In the genomic region with DNA sequence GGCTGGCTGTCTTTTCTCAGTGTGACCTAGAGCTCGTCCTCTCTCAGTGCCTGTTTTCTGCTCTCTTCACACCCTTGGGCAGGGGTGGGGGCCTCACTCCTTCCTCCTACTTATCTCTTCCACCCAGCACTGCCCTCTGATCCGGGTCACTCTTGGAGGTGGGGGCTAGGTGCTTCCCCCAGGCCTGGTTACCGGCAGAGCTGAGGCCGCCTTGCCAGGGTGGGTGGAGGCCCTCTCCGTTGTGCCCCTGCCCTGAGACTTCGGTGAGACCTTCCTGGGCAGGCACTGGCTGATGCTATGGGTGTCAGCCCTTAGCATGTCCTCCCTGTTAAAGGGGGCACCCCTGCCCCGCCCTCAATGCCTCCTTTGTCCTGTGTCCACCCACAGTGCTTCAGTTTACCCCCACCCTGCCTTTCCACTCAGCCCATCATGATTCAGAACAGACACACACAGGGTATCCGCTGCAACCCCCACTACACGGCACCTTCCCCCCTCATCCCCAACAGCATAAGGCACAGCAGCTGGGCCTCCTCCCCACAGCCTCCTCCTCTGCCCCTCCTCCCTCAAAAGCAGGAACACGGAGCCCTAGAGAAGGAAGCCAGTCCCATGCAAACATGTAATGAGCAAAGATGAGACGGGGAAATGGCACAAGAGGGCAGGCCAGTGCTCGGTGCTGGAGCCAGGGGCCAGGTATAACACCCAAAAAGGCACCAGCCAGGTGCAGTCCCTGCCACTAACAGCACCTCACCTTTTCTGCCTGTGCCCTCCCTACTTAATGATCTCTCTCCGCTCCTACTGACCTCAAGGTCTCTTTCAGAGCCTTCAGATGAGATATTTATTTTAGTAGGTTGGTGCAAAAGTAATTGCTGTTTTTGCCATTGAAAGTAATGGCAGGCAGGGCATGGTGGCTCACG, we compare ENCODE assay signal across 1 cellular context.
TF ChIP-seq lines count a peak whose summit lies in the region.

No MANE protein-coding gene starts in this region.

TF ChIP-seq in K562, 482 proteins besides CTCF, POLR2A, EP300 and RAD21 (continued from another document and continues in another):
- TF ChIP-seq PATZ1 (CRISPR knock-in tag; IDR thresholded peaks at IDR 0.05; ENCODE audit: borderline replicate concordance) (no peak), PHF8 (IDR thresholded peaks at IDR 0.05; ENCODE audit: borderline replicate concordance, low read length) (peak; percentile 43; the same call in 1 of the 2 replicates), PTRF (tag; IDR thresholded peaks at IDR 0.05) (no peak), CTCFL (IDR thresholded peaks at IDR 0.05; ENCODE audit: borderline replicate concordance, insufficient read depth, low read depth, low read length, poor library complexity, severe bottlenecking) (no peak), POLR2B (IDR thresholded peaks at IDR 0.05; ENCODE audit: low read depth, partially characterized antibody) (no peak), ETS1 (conservative IDR thresholded peaks at IDR 0.05; ENCODE audit: control insufficient read depth, low read depth, low read length) (no peak), LCOR (CRISPR knock-in tag; IDR thresholded peaks at IDR 0.05) (no peak), THRA (IDR thresholded peaks at IDR 0.05) (no peak), ZNF23 (CRISPR knock-in tag; IDR thresholded peaks at IDR 0.05) (no peak), ATF3 (IDR thresholded peaks at IDR 0.05) (no peak; the same call in 1 of the 2 replicates), ATF3 (CRISPR knock-in tag; conservative IDR thresholded peaks at IDR 0.05) (no peak), CBX5 (IDR thresholded peaks at IDR 0.05; ENCODE audit: borderline replicate concordance, low read depth) (0 out of 2 replicates have a peak, but pooled peaks have one; percentile 34), ATF7 (IDR thresholded peaks at IDR 0.05) (peak; percentile 42), PHTF2 (CRISPR knock-in tag; IDR thresholded peaks at IDR 0.05) (no peak), NFE2L1 (tag; IDR thresholded peaks at IDR 0.05; ENCODE audit: borderline replicate concordance, low read depth) (no peak), SREBF1 (IDR thresholded peaks at IDR 0.05; ENCODE audit: borderline replicate concordance, low read depth, low read length) (no peak), ZNF212 (CRISPR knock-in tag; IDR thresholded peaks at IDR 0.05) (no peak), HDAC2 (IDR thresholded peaks at IDR 0.05) (peak; percentile 22), COPS2 (conservative IDR thresholded peaks at IDR 0.05) (no peak)
- TF ChIP-seq, protein P1, sequence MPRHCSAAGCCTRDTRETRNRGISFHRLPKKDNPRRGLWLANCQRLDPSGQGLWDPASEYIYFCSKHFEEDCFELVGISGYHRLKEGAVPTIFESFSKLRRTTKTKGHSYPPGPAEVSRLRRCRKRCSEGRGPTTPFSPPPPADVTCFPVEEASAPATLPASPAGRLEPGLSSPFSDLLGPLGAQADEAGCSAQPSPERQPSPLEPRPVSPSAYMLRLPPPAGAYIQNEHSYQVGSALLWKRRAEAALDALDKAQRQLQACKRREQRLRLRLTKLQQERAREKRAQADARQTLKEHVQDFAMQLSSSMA (CRISPR knock-in tag; IDR thresholded peaks at IDR 0.05), result 0 out of 2 replicates have a peak, but pooled peaks have one; percentile 36
- TF ChIP-seq, protein P2, sequence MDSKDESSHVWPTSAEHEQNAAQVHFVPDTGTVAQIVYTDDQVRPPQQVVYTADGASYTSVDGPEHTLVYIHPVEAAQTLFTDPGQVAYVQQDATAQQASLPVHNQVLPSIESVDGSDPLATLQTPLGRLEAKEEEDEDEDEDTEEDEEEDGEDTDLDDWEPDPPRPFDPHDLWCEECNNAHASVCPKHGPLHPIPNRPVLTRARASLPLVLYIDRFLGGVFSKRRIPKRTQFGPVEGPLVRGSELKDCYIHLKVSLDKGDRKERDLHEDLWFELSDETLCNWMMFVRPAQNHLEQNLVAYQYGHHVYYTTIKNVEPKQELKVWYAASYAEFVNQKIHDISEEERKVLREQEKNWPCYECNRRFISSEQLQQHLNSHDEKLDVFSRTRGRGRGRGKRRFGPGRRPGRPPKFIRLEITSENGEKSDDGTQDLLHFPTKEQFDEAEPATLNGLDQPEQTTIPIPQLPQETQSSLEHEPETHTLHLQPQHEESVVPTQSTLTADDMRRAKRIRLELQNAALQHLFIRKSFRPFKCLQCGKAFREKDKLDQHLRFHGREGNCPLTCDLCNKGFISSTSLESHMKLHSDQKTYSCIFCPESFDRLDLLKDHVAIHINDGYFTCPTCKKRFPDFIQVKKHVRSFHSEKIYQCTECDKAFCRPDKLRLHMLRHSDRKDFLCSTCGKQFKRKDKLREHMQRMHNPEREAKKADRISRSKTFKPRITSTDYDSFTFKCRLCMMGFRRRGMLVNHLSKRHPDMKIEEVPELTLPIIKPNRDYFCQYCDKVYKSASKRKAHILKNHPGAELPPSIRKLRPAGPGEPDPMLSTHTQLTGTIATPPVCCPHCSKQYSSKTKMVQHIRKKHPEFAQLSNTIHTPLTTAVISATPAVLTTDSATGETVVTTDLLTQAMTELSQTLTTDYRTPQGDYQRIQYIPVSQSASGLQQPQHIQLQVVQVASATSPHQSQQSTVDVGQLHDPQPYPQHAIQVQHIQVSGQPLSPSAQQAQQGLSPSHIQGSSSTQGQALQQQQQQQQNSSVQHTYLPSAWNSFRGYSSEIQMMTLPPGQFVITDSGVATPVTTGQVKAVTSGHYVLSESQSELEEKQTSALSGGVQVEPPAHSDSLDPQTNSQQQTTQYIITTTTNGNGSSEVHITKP (IDR thresholded peaks at IDR 0.05; ENCODE audit: partially characterized antibody), result peak; percentile 81
- TF ChIP-seq, protein P3, sequence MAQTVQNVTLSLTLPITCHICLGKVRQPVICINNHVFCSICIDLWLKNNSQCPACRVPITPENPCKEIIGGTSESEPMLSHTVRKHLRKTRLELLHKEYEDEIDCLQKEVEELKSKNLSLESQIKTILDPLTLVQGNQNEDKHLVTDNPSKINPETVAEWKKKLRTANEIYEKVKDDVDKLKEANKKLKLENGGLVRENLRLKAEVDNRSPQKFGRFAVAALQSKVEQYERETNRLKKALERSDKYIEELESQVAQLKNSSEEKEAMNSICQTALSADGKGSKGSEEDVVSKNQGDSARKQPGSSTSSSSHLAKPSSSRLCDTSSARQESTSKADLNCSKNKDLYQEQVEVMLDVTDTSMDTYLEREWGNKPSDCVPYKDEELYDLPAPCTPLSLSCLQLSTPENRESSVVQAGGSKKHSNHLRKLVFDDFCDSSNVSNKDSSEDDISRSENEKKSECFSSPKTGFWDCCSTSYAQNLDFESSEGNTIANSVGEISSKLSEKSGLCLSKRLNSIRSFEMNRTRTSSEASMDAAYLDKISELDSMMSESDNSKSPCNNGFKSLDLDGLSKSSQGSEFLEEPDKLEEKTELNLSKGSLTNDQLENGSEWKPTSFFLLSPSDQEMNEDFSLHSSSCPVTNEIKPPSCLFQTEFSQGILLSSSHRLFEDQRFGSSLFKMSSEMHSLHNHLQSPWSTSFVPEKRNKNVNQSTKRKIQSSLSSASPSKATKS (CRISPR knock-in tag; IDR thresholded peaks at IDR 0.05), result no peak
- TF ChIP-seq, protein P4, sequence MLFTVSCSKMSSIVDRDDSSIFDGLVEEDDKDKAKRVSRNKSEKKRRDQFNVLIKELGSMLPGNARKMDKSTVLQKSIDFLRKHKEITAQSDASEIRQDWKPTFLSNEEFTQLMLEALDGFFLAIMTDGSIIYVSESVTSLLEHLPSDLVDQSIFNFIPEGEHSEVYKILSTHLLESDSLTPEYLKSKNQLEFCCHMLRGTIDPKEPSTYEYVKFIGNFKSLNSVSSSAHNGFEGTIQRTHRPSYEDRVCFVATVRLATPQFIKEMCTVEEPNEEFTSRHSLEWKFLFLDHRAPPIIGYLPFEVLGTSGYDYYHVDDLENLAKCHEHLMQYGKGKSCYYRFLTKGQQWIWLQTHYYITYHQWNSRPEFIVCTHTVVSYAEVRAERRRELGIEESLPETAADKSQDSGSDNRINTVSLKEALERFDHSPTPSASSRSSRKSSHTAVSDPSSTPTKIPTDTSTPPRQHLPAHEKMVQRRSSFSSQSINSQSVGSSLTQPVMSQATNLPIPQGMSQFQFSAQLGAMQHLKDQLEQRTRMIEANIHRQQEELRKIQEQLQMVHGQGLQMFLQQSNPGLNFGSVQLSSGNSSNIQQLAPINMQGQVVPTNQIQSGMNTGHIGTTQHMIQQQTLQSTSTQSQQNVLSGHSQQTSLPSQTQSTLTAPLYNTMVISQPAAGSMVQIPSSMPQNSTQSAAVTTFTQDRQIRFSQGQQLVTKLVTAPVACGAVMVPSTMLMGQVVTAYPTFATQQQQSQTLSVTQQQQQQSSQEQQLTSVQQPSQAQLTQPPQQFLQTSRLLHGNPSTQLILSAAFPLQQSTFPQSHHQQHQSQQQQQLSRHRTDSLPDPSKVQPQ (CRISPR knock-in tag; IDR thresholded peaks at IDR 0.05; ENCODE audit: borderline replicate concordance), result no peak
